Comparison of ENCODE assay signal across 19 cellular contexts in genomic region chr18:56982756-56983155, GRCh38.
DNase-seq lines count a peak whose midpoint lies in the region; ATAC-seq, FAIRE-seq and TF ChIP-seq lines count a peak whose summit lies in the region.
"Had no signal": no experiment of that assay in that cellular context is flagged by ENCODE, and none has a peak within 500 bp of the region (broad histone marks: within the 10 kb centered on the region; RNA-seq: fewer than 3 reads in every experiment).

No MANE protein-coding gene starts in this region.

- no peak overlapping the region for H3K27ac ChIP-seq in K562 (ENCODE audit: extremely low read depth, low read depth, low read length)
- H3K27ac ChIP-seq: brain microvascular endothelial cell, left ventricle myocardium inferior, prostate gland had no signal

- BruUV-seq in K562 (replicated peaks; lab: Mats Ljungman, UMichigan): no TSS peak

- H3K9ac ChIP-seq in K562 (ENCODE audit: insufficient read depth in 1 of 2, low read depth in 2 of 2, low read length in 2 of 2): no peak overlapping the region

- DNase-seq in left cardiac atrium (no peak), cardiac septum (ENCODE audit: low spot score) (no peak), NOMO-1 (lab: John Stamatoyannopoulos, UW; ENCODE audit: unreplicated experiment in 2 of 2) (peak; percentile 26 to 89), K562 (ENCODE audit: extremely low read depth in 1 of 4, low spot score in 3 of 4) (no peak), COLO668 (lab: John Stamatoyannopoulos, UW; ENCODE audit: unreplicated experiment) (no peak), NCI-H1092 treated with DMSO at 0.1 percent for 48 hours (lab: John Stamatoyannopoulos, UW) (no peak), kidney tubule cell (ENCODE audit: low spot score) (no peak)
- DNase-seq: activated CD4-positive, alpha-beta T cell treated with anti-CD3 and anti-CD28 coated beads, Interleukin-2, amount 10 ng/mL, durations not matched to agents 24 days and 14 days; activated naive CD8-positive, alpha-beta T cell treated with anti-CD3 and anti-CD28 coated beads for 36 hours; brain microvascular endothelial cell; left ventricle myocardium inferior; MG63; NCI-H510A treated with DMSO at 0.1 percent for 48 hours; SHP77 treated with DMSO at 0.1 percent for 48 hours; T-helper 9 cell had no signal

- no peaks in the 10 kb centered on the region for H3K4me1 ChIP-seq in K562 (replicated peaks in 1 of 2; ENCODE audit: control insufficient read depth in 2 of 2, insufficient read depth in 2 of 2, low read length in 2 of 2)
- H3K4me1 ChIP-seq: prostate gland had no signal

- no peaks in the 10 kb centered on the region for H3K27me3 ChIP-seq in K562 (ENCODE audit: control insufficient read depth in 2 of 2, insufficient read depth in 2 of 2, low read length in 2 of 2)
- H3K27me3 ChIP-seq: brain microvascular endothelial cell, MG63 had no signal

- H4K20me1 ChIP-seq in K562 (replicated peaks; ENCODE audit: control insufficient read depth, insufficient read depth, low read length): no peaks in the 10 kb centered on the region

- TF ChIP-seq RAD21 in K562 (CRISPR knock-in tag; conservative IDR thresholded peaks at IDR 0.05 in 1 of 2, IDR thresholded peaks at IDR 0.05 in 1 of 2): no peak

- H3K9me3 ChIP-seq in K562 (replicated peaks; ENCODE audit: control insufficient read depth, insufficient read depth, low read depth, low read length): no peaks in the 10 kb centered on the region
- H3K9me3 ChIP-seq: left ventricle myocardium inferior, MG63, prostate gland had no signal

- TF ChIP-seq CTCF in K562 (IDR thresholded peaks at IDR 0.05 in 2 of 3, conservative IDR thresholded peaks at IDR 0.05 in 1 of 3; ENCODE audit: insufficient read depth in 2 of 3, low read depth in 1 of 3, low read length in 3 of 3): no peak

- H3K79me2 ChIP-seq in K562 (ENCODE audit: control insufficient read depth, insufficient read depth, low read length): no peaks in the 10 kb centered on the region

- no peak for TF ChIP-seq EP300 in K562 (IDR thresholded peaks at IDR 0.05; ENCODE audit: low read length)

- TF ChIP-seq POLR2A in K562 (conservative IDR thresholded peaks at IDR 0.05): no peak

- H3K4me3 ChIP-seq in K562: no peak overlapping the region
- H3K4me3 ChIP-seq: left ventricle myocardium inferior, MG63, prostate gland had no signal

- no peak overlapping the region for H3K4me2 ChIP-seq in K562 (ENCODE audit: insufficient read depth, low read length)

- CTCF ChIA-PET in K562 (lab: Yijun Ruan, JAX; ENCODE audit: low intra/inter-chr PET ratio): no interaction called here

- no peaks in the 10 kb centered on the region for H3K9me1 ChIP-seq in K562 (ENCODE audit: control insufficient read depth, insufficient read depth, low read length)

- in situ Hi-C loops in K562 (cut with MboI): no loop called here

- no peak for FAIRE-seq in K562 (lab: Jason Lieb, UNC)
- FAIRE-seq: GM12891, H54 had no signal

- no peak overlapping the region for H2AFZ ChIP-seq in K562 (ENCODE audit: low read depth, low read length)

- ATAC-seq in left cardiac atrium: peak; percentile 12 to 71
- ATAC-seq in K562: no peak
- no peak for ATAC-seq in GM21381 (IDR thresholded peaks at IDR 0.05; ENCODE audit: unreplicated experiment)

- POLR2A ChIA-PET in K562 (lab: Yijun Ruan, JAX): no interaction called here

- intact Hi-C loops in left cardiac atrium (cut with DNase I): no loop called here
- intact Hi-C loops in cardiac septum (cut with DNase I): no loop called here
- intact Hi-C loops in K562 (cut with micrococcal nuclease): no loop called here

- no peaks in the 10 kb centered on the region for H3K36me3 ChIP-seq in K562 (ENCODE audit: control insufficient read depth, insufficient read depth, low read length)
- H3K36me3 ChIP-seq: brain microvascular endothelial cell, left ventricle myocardium inferior, MG63, prostate gland had no signal

TF ChIP-seq in K562, 482 proteins besides CTCF, POLR2A, EP300 and RAD21:
- TF ChIP-seq MCM5 (IDR thresholded peaks at IDR 0.05; ENCODE audit: low read depth) (no peak), PKNOX1 (IDR thresholded peaks at IDR 0.05) (peak; percentile 19; the same call in 1 of the 2 replicates)

Comparison
In these comparisons a context has a peak if more than half of its experiments do, and no peak if none do; other contexts are left out.
1. ATAC-seq: peak in left cardiac atrium (2 of 2); none in K562 (single experiment) and GM21381 (single experiment).
2. DNase-seq: peak in NOMO-1 (2 of 2); none in left cardiac atrium (single experiment), cardiac septum (single experiment), K562 (0 of 4), COLO668 (single experiment), NCI-H1092 treated with DMSO at 0.1 percent for 48 hours (single experiment) and kidney tubule cell (single experiment).